In genomic region chr14:37591311-37591940, GRCh38 we compare ENCODE assay signal across 10 cellular contexts. TPM values are rescaled to one million over a fixed set of nuclear protein-coding genes. Genes with fewer than 3 reads are reported as not detected.
A peak's percentile ranks its signal among the peaks of the same experiment; 100 is the strongest.
DNase-seq lines count a peak whose midpoint lies in the region; ATAC-seq and TF ChIP-seq lines count a peak whose summit lies in the region.
"Had no signal": no experiment of that assay in that cellular context is flagged by ENCODE, and none has a peak within 500 bp of the region (broad histone marks: within the 10 kb centered on the region; RNA-seq: fewer than 3 reads in every experiment).

No MANE protein-coding gene starts in this region.

- H3K27me3 ChIP-seq in skeletal muscle satellite cell (ENCODE audit: control insufficient read depth, insufficient read depth, low read length) = peaks cover 87% of the 10 kb centered on the region

- peaks cover 76% of the 10 kb centered on the region for H3K27me3 Mint-ChIP-seq in T-helper 1 cell treated with Interleukin-12 subunit alpha and Interleukin-12 subunit beta and Interleukin-4 antibody, amounts not matched to agents 30 μg/mL and 1 μg/mL, for 36 hours (ENCODE audit: low read depth)
- peaks cover 47% of the 10 kb centered on the region for H3K27me3 Mint-ChIP-seq in glutamatergic neuron (ENCODE audit: unreplicated experiment)

- H3K4me1 ChIP-seq in skeletal muscle satellite cell (ENCODE audit: control insufficient read depth, insufficient read depth, low read length) = peaks cover 12% of the 10 kb centered on the region

- H3K36me3 Mint-ChIP-seq in T-helper 1 cell treated with Interleukin-12 subunit alpha and Interleukin-12 subunit beta and Interleukin-4 antibody, amounts not matched to agents 30 μg/mL and 1 μg/mL, for 36 hours (ENCODE audit: low read depth) = peaks cover 8% of the 10 kb centered on the region
- peaks cover 9% of the 10 kb centered on the region for H3K36me3 Mint-ChIP-seq in glutamatergic neuron (ENCODE audit: unreplicated experiment)

- no peak overlapping the region for H3K9ac ChIP-seq in skeletal muscle satellite cell (ENCODE audit: low read depth, low read length)

- TF ChIP-seq CTCF in glutamatergic neuron (IDR thresholded peaks at IDR 0.05; ENCODE audit: partially characterized antibody, unreplicated experiment) = no peak

- peaks cover 7% of the 10 kb centered on the region for H3K4me1 Mint-ChIP-seq in T-helper 1 cell treated with Interleukin-12 subunit alpha and Interleukin-12 subunit beta and Interleukin-4 antibody, amounts not matched to agents 30 μg/mL and 1 μg/mL, for 36 hours (ENCODE audit: low read depth)
- peaks cover 15% of the 10 kb centered on the region for H3K4me1 Mint-ChIP-seq in glutamatergic neuron (ENCODE audit: low read depth, unreplicated experiment)

- no peak overlapping the region for H3K4me3 Mint-ChIP-seq in T-helper 1 cell treated with Interleukin-12 subunit alpha and Interleukin-12 subunit beta and Interleukin-4 antibody, amounts not matched to agents 30 μg/mL and 1 μg/mL, for 36 hours
- peak overlapping the region; percentile 69 for H3K4me3 Mint-ChIP-seq in glutamatergic neuron (ENCODE audit: unreplicated experiment)

- H3K9me3 Mint-ChIP-seq in T-helper 1 cell treated with Interleukin-12 subunit alpha and Interleukin-12 subunit beta and Interleukin-4 antibody, amounts not matched to agents 30 μg/mL and 1 μg/mL, for 36 hours = no peaks in the 10 kb centered on the region
- peaks cover 18% of the 10 kb centered on the region for H3K9me3 Mint-ChIP-seq in glutamatergic neuron (ENCODE audit: unreplicated experiment)

- H3K36me3 ChIP-seq in skeletal muscle satellite cell (ENCODE audit: insufficient read depth, low read length) = no peaks in the 10 kb centered on the region

- peak overlapping the region; percentile 73 for H3K27ac Mint-ChIP-seq in T-helper 1 cell treated with Interleukin-12 subunit alpha and Interleukin-12 subunit beta and Interleukin-4 antibody, amounts not matched to agents 30 μg/mL and 1 μg/mL, for 36 hours
- no peak overlapping the region for H3K27ac Mint-ChIP-seq in glutamatergic neuron (ENCODE audit: unreplicated experiment)

- no peaks in the 10 kb centered on the region for H3K9me3 ChIP-seq in skeletal muscle satellite cell (replicated peaks; ENCODE audit: low read length)

- no peak overlapping the region for H3K4me3 ChIP-seq in skeletal muscle satellite cell (ENCODE audit: low read length)

- DNase-seq in T-helper 1 cell = no peak
- DNase-seq in NCI-H510A (lab: John Stamatoyannopoulos, UW) = peak; percentile 46
- DNase-seq in glutamatergic neuron = peak; percentile 64
- no peak for DNase-seq in RPMI8226
- DNase-seq in NCI-H82 (lab: John Stamatoyannopoulos, UW) = no peak
- DNase-seq: caudate nucleus, NCI-H1048 had no signal

- peak overlapping the region; percentile 37 for H3K4me2 ChIP-seq in skeletal muscle satellite cell (ENCODE audit: low read length)

- no peak for ATAC-seq in HG02678 (IDR thresholded peaks at IDR 0.05; ENCODE audit: unreplicated experiment)

RNA-seq across cellular contexts. Expression of gene FOXA1, which starts 3.6 kb away (rescaled TPM):
- total RNA-seq in glutamatergic neuron (ENCODE audit: unreplicated experiment) = not detected
- total RNA-seq in skeletal muscle satellite cell (2012; rRNA removed) = 0.44 TPM in 1 of 2 replicates, not detected in the other

RNA-seq across cellular contexts. Expression of gene TTC6, which starts 4.0 kb away (rescaled TPM):
- 0.44 TPM for total RNA-seq in glutamatergic neuron (ENCODE audit: unreplicated experiment)
- under 0.01 TPM in 2 replicates for total RNA-seq in skeletal muscle satellite cell (2012; rRNA removed)

Comparison
In these comparisons a context has a peak if more than half of its experiments do, and no peak if none do; other contexts are left out.
1. DNase-seq: peak in NCI-H510A (single experiment) and glutamatergic neuron (single experiment); none in T-helper 1 cell (0 of 5), RPMI8226 (single experiment) and NCI-H82 (single experiment).